ENCODE assay signal across 29 cellular contexts in the genomic region with DNA sequence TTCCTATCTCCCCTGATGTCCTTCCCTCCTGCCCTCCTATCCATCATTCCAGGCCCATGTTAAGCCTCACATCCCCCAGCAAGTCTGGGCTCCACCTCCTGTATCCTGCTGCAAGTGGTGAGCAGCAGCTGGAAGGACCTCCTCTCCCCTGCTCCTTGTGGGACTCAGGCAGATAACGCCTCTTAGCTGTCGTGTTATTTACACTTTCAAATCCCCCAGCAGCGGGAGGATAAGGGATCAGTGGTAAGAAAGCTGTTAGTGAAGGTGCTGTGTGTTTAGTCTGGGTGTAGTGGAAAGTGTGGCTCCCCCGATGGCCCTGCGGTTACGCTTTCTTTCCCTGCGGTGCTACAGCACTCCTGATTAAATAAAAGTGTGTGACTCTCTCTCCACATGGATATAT.
"Had no signal": no experiment of that assay in that cellular context is flagged by ENCODE, and none has a peak within 500 bp of the region (broad histone marks: within the 10 kb centered on the region; RNA-seq: fewer than 3 reads in every experiment).

No MANE protein-coding gene starts in this region.

- H3K27me3 ChIP-seq: breast epithelium had no signal

- H3K9me3 ChIP-seq: breast epithelium, SK-N-SH had no signal

- H3K9ac ChIP-seq: SK-N-SH had no signal

- H3K4me1 Mint-ChIP-seq: activated naive CD4-positive, alpha-beta T cell treated with anti-CD3 and anti-CD28 coated beads, Interleukin-2, amount 50 U/mL, for 24 hours had no signal

- H3K4me1 ChIP-seq: breast epithelium had no signal

- H3K36me3 Mint-ChIP-seq: activated naive CD4-positive, alpha-beta T cell treated with anti-CD3 and anti-CD28 coated beads, Interleukin-2, amount 50 U/mL, for 24 hours had no signal

- H3K36me3 ChIP-seq: breast epithelium had no signal

- H3K27ac ChIP-seq: breast epithelium, VCaP had no signal

- H3K9me3 Mint-ChIP-seq: activated naive CD4-positive, alpha-beta T cell treated with anti-CD3 and anti-CD28 coated beads, Interleukin-2, amount 50 U/mL, for 24 hours; activated T-helper 1 cell treated with anti-CD3 and anti-CD28 coated beads, Interleukin-12 subunit alpha, Interleukin-12 subunit beta, Interleukin-2, Interleukin-4 antibody, amounts not matched to agents 30 ng/mL and 10 ng/mL and 1 ng/mL, durations not matched to agents 14 hours and 24 hours and 36 hours had no signal

- H3K4me3 ChIP-seq: breast epithelium had no signal

- H3K27ac Mint-ChIP-seq: activated CD8-positive, alpha-beta T cell treated with anti-CD3 and anti-CD28 coated beads, Interleukin-2, amount 10 ng/mL, durations not matched to agents 7 days and 5 days; activated naive CD4-positive, alpha-beta T cell treated with anti-CD3 and anti-CD28 coated beads, Interleukin-2, amount 50 U/mL, for 24 hours; activated T-helper 1 cell treated with anti-CD3 and anti-CD28 coated beads, Interleukin-12 subunit alpha, Interleukin-12 subunit beta, Interleukin-2, Interleukin-4 antibody, amounts not matched to agents 30 ng/mL and 10 ng/mL and 1 ng/mL, durations not matched to agents 14 hours and 24 hours and 36 hours had no signal

- DNase-seq: activated CD4-positive, alpha-beta T cell treated with anti-CD3 and anti-CD28 coated beads for 48 hours; activated CD4-positive, alpha-beta T cell treated with anti-CD3 and anti-CD28 coated beads, Interleukin-2, amount 50 U/mL, for 4 hours; activated CD8-positive, alpha-beta memory T cell treated with anti-CD3 and anti-CD28 coated beads, Interleukin-2, amount 50 U/mL, for 48 hours; activated CD8-positive, alpha-beta T cell treated with anti-CD3 and anti-CD28 coated beads, Interleukin-2, amount 10 ng/mL, durations not matched to agents 7 days and 5 days; activated effector memory CD4-positive, alpha-beta T cell treated with Interleukin-2 at 50 U/mL for 16 hours; activated naive CD4-positive, alpha-beta T cell; activated T-cell treated with anti-CD3 and anti-CD28 coated beads, Interleukin-2, amount 50 U/mL, for 1 hour; aorta; caudate nucleus; KG1; NCI-H1092; NCI-H1436; NCI-H1694 treated with DMSO at 0.1 percent for 48 hours; NCI-H2029 treated with DMSO at 0.1 percent for 48 hours; NCI-H345; NCI-H510A treated with DMSO at 0.1 percent for 48 hours; NCI-H748 treated with DMSO at 0.1 percent for 48 hours; NK-92 treated with Interleukin-12 subunit alpha and Interleukin-12 subunit beta, amount 100 ng/mL, for 24 hours; OCI-M1; RPMI8226; SK-N-SH; T-helper 1 cell had no signal

- H3K4me3 Mint-ChIP-seq: activated CD8-positive, alpha-beta T cell treated with anti-CD3 and anti-CD28 coated beads, Interleukin-2, amount 10 ng/mL, durations not matched to agents 7 days and 5 days; activated naive CD4-positive, alpha-beta T cell treated with anti-CD3 and anti-CD28 coated beads, Interleukin-2, amount 50 U/mL, for 24 hours; activated T-helper 1 cell treated with anti-CD3 and anti-CD28 coated beads, Interleukin-12 subunit alpha, Interleukin-12 subunit beta, Interleukin-2, Interleukin-4 antibody, amounts not matched to agents 30 ng/mL and 10 ng/mL and 1 ng/mL, durations not matched to agents 14 hours and 24 hours and 36 hours had no signal

- ATAC-seq: activated CD4-positive, CD25-positive, alpha-beta regulatory T cell treated with anti-CD3 and anti-CD28 coated beads, Interleukin-2, amount 50 U/mL, for 24 hours; activated CD8-positive, alpha-beta T cell treated with anti-CD3 and anti-CD28 coated beads, Interleukin-2, amount 10 ng/mL, durations not matched to agents 7 days and 5 days; Panc1; Right ventricle myocardium inferior had no signal
